ENCODE assay signal across 8 cellular contexts in genomic region chr6:195861-196360, GRCh38.
DNase-seq lines count a peak whose midpoint lies in the region; ATAC-seq and TF ChIP-seq lines count a peak whose summit lies in the region.

No MANE protein-coding gene starts in this region.

- intact Hi-C loops in CD4-positive, alpha-beta T cell (cut with DNase I, micrococcal nuclease) = no loop called here
- intact Hi-C loops in sigmoid colon (cut with DNase I) = no loop called here

- peak overlapping the region; percentile 49 for H3K4me3 Mint-ChIP-seq in CD4-positive, alpha-beta T cell
- no peak overlapping the region for H3K4me3 Mint-ChIP-seq in WTC11

- H3K4me1 ChIP-seq in sigmoid colon = peaks cover 0 to 14% (median 9%) of the 10 kb centered on the region in 4 donors

- WGBS in sigmoid colon, 2 donors = 39 to 72% methylated on average over 3 of the region's 3 CpGs

- no peak overlapping the region for H3K27ac ChIP-seq in CD4-positive, alpha-beta T cell (ENCODE audit: low read depth, low read length)
- peak overlapping the region; percentile 24 to 65 (median 44) for H3K27ac ChIP-seq in sigmoid colon

- H3K27ac Mint-ChIP-seq in CD4-positive, alpha-beta T cell = peak overlapping the region; percentile 85
- no peak overlapping the region for H3K27ac Mint-ChIP-seq in WTC11

- CTCF ChIA-PET in CD4-positive, alpha-beta T cell (lab: Charles Lee) = interaction anchor here (0.6 to 1.2 kb wide), 4 partner anchors 27 to 88 kb away, joined by 3 read pairs; no protein-coding TSS in a partner anchor
- CTCF ChIA-PET in WTC11 (lab: Charles Lee) = no interaction called here

- peaks cover 43% of the 10 kb centered on the region for H3K4me1 Mint-ChIP-seq in CD4-positive, alpha-beta T cell (ENCODE audit: low read depth)
- H3K4me1 Mint-ChIP-seq in WTC11 = no peaks in the 10 kb centered on the region

- TF ChIP-seq CTCF in CD4-positive, alpha-beta T cell (IDR thresholded peaks at IDR 0.05) = no peak
- TF ChIP-seq CTCF in sigmoid colon (IDR thresholded peaks at IDR 0.05) (no peak), WTC11 (IDR thresholded peaks at IDR 0.05) (no peak)

- peak in 1 of 4 donors; percentile 22 for TF ChIP-seq EP300 in sigmoid colon (IDR thresholded peaks at IDR 0.05)

- peak in 8 of 10 experiments; percentile 14 to 60 (median 31) for DNase-seq in CD4-positive, alpha-beta T cell
- peak; percentile 58 to 68 for DNase-seq in activated CD4-positive, alpha-beta T cell treated with anti-CD3 and anti-CD28 coated beads, Interleukin-2, amount 50 U/mL, for 48 hours
- DNase-seq in sigmoid colon (peak; percentile 78), NCI-H2196 (lab: John Stamatoyannopoulos, UW; ENCODE audit: unreplicated experiment) (no peak), WTC11 (ENCODE audit: low spot score) (no peak)

- H3K9me3 Mint-ChIP-seq in CD4-positive, alpha-beta T cell = no peaks in the 10 kb centered on the region
- H3K9me3 Mint-ChIP-seq in WTC11 = no peaks in the 10 kb centered on the region; the same call in 1 of the 2 replicates

- POLR2A ChIA-PET in CD4-positive, alpha-beta T cell (lab: Charles Lee) = interaction anchor here (0.6 to 1.8 kb wide), 7 partner anchors 29 to 524 kb away, joined by 3 to 7 read pairs (median 4); no protein-coding TSS in a partner anchor
- POLR2A ChIA-PET in WTC11 (lab: Charles Lee) = no interaction called here

- H3K27me3 ChIP-seq in CD4-positive, alpha-beta T cell (ENCODE audit: control insufficient read depth, insufficient read depth, low read length) = no peaks in the 10 kb centered on the region
- no peaks in the 10 kb centered on the region for H3K27me3 ChIP-seq in sigmoid colon

- TF ChIP-seq POLR2A in sigmoid colon (IDR thresholded peaks at IDR 0.05) = no peak

- no peak overlapping the region for H3K4me3 ChIP-seq in sigmoid colon

- no peaks in the 10 kb centered on the region for H3K36me3 ChIP-seq in sigmoid colon

- no peaks in the 10 kb centered on the region for H3K9me3 ChIP-seq in CD4-positive, alpha-beta T cell (ENCODE audit: control insufficient read depth, low read length)
- no peaks in the 10 kb centered on the region for H3K9me3 ChIP-seq in sigmoid colon

- no peaks in the 10 kb centered on the region for H3K36me3 Mint-ChIP-seq in CD4-positive, alpha-beta T cell (ENCODE audit: low read depth)
- no peaks in the 10 kb centered on the region for H3K36me3 Mint-ChIP-seq in WTC11

- H3K27me3 Mint-ChIP-seq in CD4-positive, alpha-beta T cell = no peaks in the 10 kb centered on the region
- H3K27me3 Mint-ChIP-seq in WTC11 (ENCODE audit: low read depth) = no peaks in the 10 kb centered on the region

- peak; percentile 85 for ATAC-seq in CD4-positive, alpha-beta T cell (ENCODE audit: poor library complexity)
- ATAC-seq in esophagus mucosa = peak; percentile 30
- no peak for ATAC-seq in HG02798 (IDR thresholded peaks at IDR 0.05; ENCODE audit: poor library complexity, unreplicated experiment)
- ATAC-seq in WTC11 = no peak
- ATAC-seq in GM18519 (IDR thresholded peaks at IDR 0.05; ENCODE audit: low FRiP score, unreplicated experiment) = no peak

TF ChIP-seq in WTC11, 78 proteins besides CTCF, POLR2A, EP300 and RAD21:
- TF ChIP-seq ATF1 (CRISPR knock-in tag; IDR thresholded peaks at IDR 0.05) (no peak), SMAD3 (CRISPR knock-in tag; IDR thresholded peaks at IDR 0.05; ENCODE audit: borderline replicate concordance) (no peak), ZNF232 (CRISPR knock-in tag; IDR thresholded peaks at IDR 0.05) (no peak)

Comparison
In these comparisons a context has a peak if more than half of its experiments do, and no peak if none do; other contexts are left out.
1. ATAC-seq: peak in CD4-positive, alpha-beta T cell (single experiment) and esophagus mucosa (single experiment); none in HG02798 (single experiment), WTC11 (single experiment) and GM18519 (single experiment).
2. DNase-seq: peak in CD4-positive, alpha-beta T cell (8 of 10), activated CD4-positive, alpha-beta T cell treated with anti-CD3 and anti-CD28 coated beads, Interleukin-2, amount 50 U/mL, for 48 hours (2 of 2) and sigmoid colon (single experiment); none in NCI-H2196 (single experiment) and WTC11 (single experiment).